Comparison of ENCODE assay signal across 10 cellular contexts in genomic region chr10:80136134-80136571, GRCh38. TPM values are rescaled to one million over a fixed set of nuclear protein-coding genes. Genes with fewer than 3 reads are reported as not detected.
A peak's percentile ranks its signal among the peaks of the same experiment; 100 is the strongest.
DNase-seq lines count a peak whose midpoint lies in the region; TF ChIP-seq lines count a peak whose summit lies in the region.
"Had no signal": no experiment of that assay in that cellular context is flagged by ENCODE, and none has a peak within 500 bp of the region (broad histone marks: within the 10 kb centered on the region; RNA-seq: fewer than 3 reads in every experiment).

No MANE protein-coding gene starts in this region.

- DNase-seq in GOT3 (lab: John Stamatoyannopoulos, UW) (peak; percentile 66), astrocyte of the hippocampus (ENCODE audit: low read depth, low spot score) (peak; percentile 83), right atrium auricular region (ENCODE audit: low spot score) (peak; percentile 94), stomach (peak; percentile 43), NCI-H2029 (lab: John Stamatoyannopoulos, UW) (no peak), NCI-H1436 (lab: John Stamatoyannopoulos, UW) (no peak), NCI-H2171 (lab: John Stamatoyannopoulos, UW) (no peak), HuH-7.5 (ENCODE audit: low spot score) (no peak)
- DNase-seq: natural killer cell, NCI-H774 had no signal

- H3K9me3 ChIP-seq in right atrium auricular region (no peaks in the 10 kb centered on the region), stomach (no peaks in the 10 kb centered on the region)

- TF ChIP-seq CTCF in right atrium auricular region (IDR thresholded peaks at IDR 0.05) (no peak), stomach (IDR thresholded peaks at IDR 0.05) (no peak)

- H3K27me3 ChIP-seq in right atrium auricular region, result no peaks in the 10 kb centered on the region
- peaks cover 0 to 63% (median 17%) of the 10 kb centered on the region in 3 donors for H3K27me3 ChIP-seq in stomach

- H3K27ac ChIP-seq in right atrium auricular region (peak overlapping the region; percentile 59 to 89), stomach (peak overlapping the region; percentile 30 to 80 (median 71))

- no peak overlapping the region for H3K4me3 ChIP-seq in right atrium auricular region
- H3K4me3 ChIP-seq in stomach, result no peak overlapping the region

- H3K4me1 ChIP-seq in right atrium auricular region, result peaks cover 0 to 33% of the 10 kb centered on the region in 2 donors
- H3K4me1 ChIP-seq in stomach, result peaks cover 5 to 20% (median 13%) of the 10 kb centered on the region in 4 donors

- TF ChIP-seq EP300 in stomach (IDR thresholded peaks at IDR 0.05), result no peak

- no peak for TF ChIP-seq POLR2A in stomach (IDR thresholded peaks at IDR 0.05)

- 17 to 34% (median 28%) methylated on average over 8 of the region's 8 CpGs for WGBS in stomach, 5 donors

- intact Hi-C loops in stomach (cut with DNase I; ENCODE audit: low total_unique reads), result no loop called here

- H3K36me3 ChIP-seq in right atrium auricular region (no peaks in the 10 kb centered on the region), stomach (no peaks in the 10 kb centered on the region)

RNA-seq across cellular contexts. Expression of gene PLAC9, which starts 3.6 kb away (rescaled TPM):
- total RNA-seq in right atrium auricular region, result 10 to 100 TPM; 25.5 to 36.3 TPM
- 10 to 100 TPM in 2 of 5 donors, 1 to 10 TPM in 1, not detected in 2; 2.0 to 37.4 (median 11.6) TPM for total RNA-seq in stomach
- polyA plus RNA-seq in stomach, result 10 to 100 TPM; 14.2 to 28.3 (median 26.4) TPM
- total RNA-seq: natural killer cell had no signal

RNA-seq across cellular contexts. Expression of gene TMEM254, which starts 57.7 kb away (rescaled TPM):
- total RNA-seq in right atrium auricular region (1 to 10 TPM; 3.4 to 8.8 TPM), stomach (10 to 100 TPM in 4 of 5 donors, 1 to 10 TPM in 1; 1.2 to 21.6 (median 12.7) TPM)
- 10 to 100 TPM in 1 of 3 donors, 1 to 10 TPM in 2; 7.9 to 17.0 (median 8.8) TPM for polyA plus RNA-seq in stomach

Comparison
In these comparisons a context has a peak if more than half of its experiments do, and no peak if none do; other contexts are left out.
1. DNase-seq: peak in GOT3 (single experiment), astrocyte of the hippocampus (single experiment), right atrium auricular region (single experiment) and stomach (single experiment); none in NCI-H2029 (single experiment), NCI-H1436 (single experiment), NCI-H2171 (single experiment) and HuH-7.5 (single experiment).